1 cellular context compared by ENCODE assay signal in genomic region chr11:72735495-72736027, GRCh38.
A peak's percentile ranks its signal among the peaks of the same experiment; 100 is the strongest.
TF ChIP-seq lines count a peak whose summit lies in the region.

No MANE protein-coding gene starts in this region.

TF ChIP-seq in H1, 55 proteins besides CTCF, POLR2A, EP300 and RAD21:
- TF ChIP-seq ZNF274 (IDR thresholded peaks at IDR 0.05; ENCODE audit: borderline replicate concordance, extremely low read depth, low read length) (no peak), NANOG (IDR thresholded peaks at IDR 0.05; ENCODE audit: insufficient read depth, low read depth, low read length, poor library complexity, severe bottlenecking) (no peak), FOSL1 (IDR thresholded peaks at IDR 0.05; ENCODE audit: insufficient read depth, low read depth, low read length) (no peak), MAFK (IDR thresholded peaks at IDR 0.05; ENCODE audit: low read depth, low read length) (peak; percentile 18; the same call in 1 of the 2 replicates), HDAC2 (IDR thresholded peaks at IDR 0.05; ENCODE audit: borderline replicate concordance in 1 of 2, low read depth in 2 of 2, low read length in 2 of 2) (no peak), RXRA (IDR thresholded peaks at IDR 0.05; ENCODE audit: insufficient read depth, low read depth, low read length) (no peak), MAX (IDR thresholded peaks at IDR 0.05) (no peak), RBBP5 (IDR thresholded peaks at IDR 0.05; ENCODE audit: borderline replicate concordance, low read depth, low read length) (no peak), TEAD4 (IDR thresholded peaks at IDR 0.05; ENCODE audit: low read depth, low read length) (no peak), SP1 (IDR thresholded peaks at IDR 0.05; ENCODE audit: low read depth, low read length) (no peak), E2F6 (IDR thresholded peaks at IDR 0.05) (no peak), BACH1 (IDR thresholded peaks at IDR 0.05; ENCODE audit: low read length) (peak; percentile 18; the same call in 1 of the 2 replicates), CHD7 (IDR thresholded peaks at IDR 0.05; ENCODE audit: insufficient replicate concordance, low read length) (no peak), ATF3 (IDR thresholded peaks at IDR 0.05; ENCODE audit: insufficient read depth, low read depth, low read length) (no peak)
